In the genomic region with DNA sequence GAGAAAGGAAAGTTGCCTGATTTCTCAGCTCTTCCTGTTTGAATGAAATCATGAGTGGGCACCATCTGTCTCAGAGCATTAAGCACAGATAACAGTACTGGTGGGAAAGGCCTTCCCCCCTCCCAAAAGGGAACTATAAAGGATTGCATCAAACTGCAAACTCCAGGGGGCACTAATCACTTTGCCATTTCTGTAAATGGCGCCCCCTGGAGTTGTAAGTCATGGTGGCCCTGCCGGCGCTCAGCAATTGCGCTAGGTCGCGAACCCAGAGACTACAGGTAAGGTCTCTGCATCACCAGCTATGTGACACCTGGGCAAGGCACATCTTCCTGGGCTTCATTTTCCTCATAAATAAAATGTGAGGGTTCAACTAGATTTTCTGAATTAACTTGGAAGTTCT, we compare ENCODE assay signal across 11 cellular contexts. TPM values are rescaled to one million over a fixed set of nuclear protein-coding genes. Genes with fewer than 3 reads are reported as not detected.
DNase-seq lines count a peak whose midpoint lies in the region; TF ChIP-seq lines count a peak whose summit lies in the region.
"Had no signal": no experiment of that assay in that cellular context is flagged by ENCODE, and none has a peak within 500 bp of the region (broad histone marks: within the 10 kb centered on the region; RNA-seq: fewer than 3 reads in every experiment).

No MANE protein-coding gene starts in this region.

- no peaks in the 10 kb centered on the region for H3K4me1 ChIP-seq in KMS-11 (ENCODE audit: low read depth, poor library complexity, severe bottlenecking)
- H3K4me1 ChIP-seq in neutrophil (ENCODE audit: control insufficient read depth in 1 of 2, insufficient read depth in 1 of 2, low read depth in 1 of 2, low read length in 1 of 2): peaks cover 98 to 100% of the 10 kb centered on the region in 2 experiments
- peaks cover 13% of the 10 kb centered on the region for H3K4me1 ChIP-seq in SJCRH30
- H3K4me1 ChIP-seq: testis had no signal

- no peak overlapping the region for H2AFZ ChIP-seq in KMS-11 (ENCODE audit: low read depth)

- H3K36me3 ChIP-seq in KMS-11 (ENCODE audit: insufficient read depth) (no peaks in the 10 kb centered on the region), neutrophil (peaks cover 71% of the 10 kb centered on the region), SJCRH30 (0 out of 2 replicates have a peak, but pooled peaks cover 2% of the 10 kb centered on the region)

- H3K4me3 ChIP-seq in KMS-11 (IDR thresholded peaks at IDR 0.05; ENCODE audit: insufficient read depth, low read depth, low read length) (no peak overlapping the region), astrocyte of the cerebellum (ENCODE audit: low read depth, low read length) (no peak overlapping the region), neutrophil (ENCODE audit: low read depth in 1 of 2, low read length in 1 of 2) (no peak overlapping the region), SJCRH30 (no peak overlapping the region)
- H3K4me3 ChIP-seq: testis had no signal

- peak; percentile 88 for TF ChIP-seq CTCF in KMS-11 (conservative IDR thresholded peaks at IDR 0.05; ENCODE audit: low read depth, low read length)
- peak; percentile 11 for TF ChIP-seq CTCF in astrocyte of the cerebellum (IDR thresholded peaks at IDR 0.05; ENCODE audit: low read depth, low read length, missing control alignments)
- peak; percentile 41 for TF ChIP-seq CTCF in neutrophil (IDR thresholded peaks at IDR 0.05)

- H3K79me2 ChIP-seq in KMS-11 (ENCODE audit: insufficient read depth, low read depth): no peaks in the 10 kb centered on the region

- H3K27ac ChIP-seq in KMS-11 (no peak overlapping the region), neutrophil (peak overlapping the region; percentile 73), SJCRH30 (no peak overlapping the region)
- H3K27ac ChIP-seq: testis had no signal

- no peaks in the 10 kb centered on the region for H3K9me3 ChIP-seq in neutrophil
- no peaks in the 10 kb centered on the region for H3K9me3 ChIP-seq in SJCRH30 (replicated peaks)
- H3K9me3 ChIP-seq: testis had no signal

- DNase-seq in NCI-H82 (lab: John Stamatoyannopoulos, UW) (peak; percentile 56), NCI-H82 treated with DMSO at 0.1 percent for 48 hours (lab: John Stamatoyannopoulos, UW; ENCODE audit: unreplicated experiment) (no peak), astrocyte of the cerebellum (ENCODE audit: low read depth) (no peak), NCI-H2081 treated with DMSO at 0.1 percent for 48 hours (lab: John Stamatoyannopoulos, UW) (no peak), SJCRH30 (no peak), kidney glomerular epithelial cell (lab: John Stamatoyannopoulos, UW) (no peak)
- DNase-seq: activated gamma-delta T cell treated with Interleukin-2 at 50 U/mL for 16 hours, NCI-H1092 treated with DMSO at 0.1 percent for 48 hours, testis had no signal

- H4K20me1 ChIP-seq in KMS-11 (ENCODE audit: insufficient read depth): no peaks in the 10 kb centered on the region

- no peak overlapping the region for H3K4me2 ChIP-seq in KMS-11

- in situ Hi-C loops in astrocyte of the cerebellum (cut with HindIII; ENCODE audit: low sequenced_read_pairs): no loop called here

- H3K27me3 ChIP-seq in KMS-11 (ENCODE audit: insufficient read depth, low read depth): no peaks in the 10 kb centered on the region
- H3K27me3 ChIP-seq in neutrophil: no peaks in the 10 kb centered on the region
- H3K27me3 ChIP-seq in SJCRH30: no peaks in the 10 kb centered on the region
- H3K27me3 ChIP-seq: testis had no signal

- no peak overlapping the region for H3K9ac ChIP-seq in KMS-11

RNA-seq across cellular contexts. Expression of gene LRRC4, which starts 11.1 kb away (rescaled TPM):
- 1.4 and 2.1 TPM in 2 replicates for total RNA-seq in SJCRH30 (2014; rRNA removed; shearing (Covaris generic))

Comparison
In these comparisons a context has a peak if more than half of its experiments do, and no peak if none do; other contexts are left out.
1. CTCF ChIP-seq: peak in every context shown above with its lines; median percentile 88 in KMS-11; 41 in neutrophil; 11 in astrocyte of the cerebellum.